Comparison of ENCODE assay signal across 18 cellular contexts in genomic region chr17:78300962-78301820, GRCh38. TPM values are rescaled to one million over a fixed set of nuclear protein-coding genes. Genes with fewer than 3 reads are reported as not detected.
A peak's percentile ranks its signal among the peaks of the same experiment; 100 is the strongest.
DNase-seq lines count a peak whose midpoint lies in the region; ATAC-seq and TF ChIP-seq lines count a peak whose summit lies in the region.
"Had no signal": no experiment of that assay in that cellular context is flagged by ENCODE, and none has a peak within 500 bp of the region (broad histone marks: within the 10 kb centered on the region; RNA-seq: fewer than 3 reads in every experiment).

No MANE protein-coding gene starts in this region.

- H3K9me3 ChIP-seq in mammary epithelial cell (replicated peaks; ENCODE audit: insufficient read depth, low read length) (no peaks in the 10 kb centered on the region), neural progenitor cell (ENCODE audit: low read depth) (no peaks in the 10 kb centered on the region)
- H3K9me3 ChIP-seq: right lobe of liver, vagina had no signal

- H3K4me1 ChIP-seq in mammary epithelial cell (ENCODE audit: insufficient read depth, low read length) (peaks cover 14% of the 10 kb centered on the region), neural progenitor cell (no peaks in the 10 kb centered on the region)
- H3K4me1 ChIP-seq: vagina had no signal

- H3K27ac Mint-ChIP-seq in activated CD4-positive, alpha-beta memory T cell treated with anti-CD3 and anti-CD28 coated beads for 36 hours: no peak overlapping the region
- no peak overlapping the region for H3K27ac Mint-ChIP-seq in activated CD4-positive, alpha-beta memory T cell treated with anti-CD3 and anti-CD28 coated beads, Interleukin-2, amount 10 ng/mL, durations not matched to agents 7 days and 5 days
- peak overlapping the region; percentile 49 for H3K27ac Mint-ChIP-seq in neural progenitor cell

- H3K27me3 ChIP-seq in mammary epithelial cell (ENCODE audit: insufficient read depth, low read length) (no peaks in the 10 kb centered on the region), neural progenitor cell (no peaks in the 10 kb centered on the region)
- H3K27me3 ChIP-seq: right lobe of liver, vagina had no signal

- no peaks in the 10 kb centered on the region for H3K27me3 Mint-ChIP-seq in activated CD4-positive, alpha-beta memory T cell treated with anti-CD3 and anti-CD28 coated beads for 36 hours
- H3K27me3 Mint-ChIP-seq in activated CD4-positive, alpha-beta memory T cell treated with anti-CD3 and anti-CD28 coated beads, Interleukin-2, amount 10 ng/mL, durations not matched to agents 7 days and 5 days: peaks cover 2% of the 10 kb centered on the region
- peaks cover 15% of the 10 kb centered on the region for H3K27me3 Mint-ChIP-seq in neural progenitor cell (ENCODE audit: insufficient read depth, low read depth)

- H3K36me3 ChIP-seq in mammary epithelial cell (ENCODE audit: insufficient read depth, low read length): no peaks in the 10 kb centered on the region
- H3K36me3 ChIP-seq in neural progenitor cell: no peaks in the 10 kb centered on the region
- H3K36me3 ChIP-seq: right lobe of liver, vagina, WERI-Rb-1 had no signal

- intact Hi-C loops in activated CD4-positive, alpha-beta memory T cell treated with anti-CD3 and anti-CD28 coated beads for 36 hours (cut with micrococcal nuclease): no loop called here
- intact Hi-C loops in mammary epithelial cell (cut with micrococcal nuclease): no loop called here

- no peaks in the 10 kb centered on the region for H4K20me1 ChIP-seq in mammary epithelial cell (ENCODE audit: insufficient read depth, low read length)
- H4K20me1 ChIP-seq in neural progenitor cell (ENCODE audit: low read depth): no peaks in the 10 kb centered on the region

- peak overlapping the region; percentile 88 for H2AFZ ChIP-seq in mammary epithelial cell (ENCODE audit: low read depth, low read length)
- no peak overlapping the region for H2AFZ ChIP-seq in neural progenitor cell (replicated peaks)

- CTCF ChIA-PET in activated CD4-positive, alpha-beta memory T cell treated with anti-CD3 and anti-CD28 coated beads for 36 hours (lab: Charles Lee): interaction anchor here (0.6 to 1.2 kb wide), 4 partner anchors 12 to 49 kb away, joined by 3 to 4 read pairs (median 3); no protein-coding TSS in a partner anchor
- CTCF ChIA-PET in activated CD4-positive, alpha-beta memory T cell treated with anti-CD3 and anti-CD28 coated beads, Interleukin-2, amount 10 ng/mL, durations not matched to agents 7 days and 5 days (lab: Charles Lee): no interaction called here
- CTCF ChIA-PET in mammary epithelial cell (lab: Charles Lee; ENCODE audit: low non-redundant PET): no interaction called here

- POLR2A ChIA-PET in activated CD4-positive, alpha-beta memory T cell treated with anti-CD3 and anti-CD28 coated beads for 36 hours (lab: Charles Lee): no interaction called here
- POLR2A ChIA-PET in activated CD4-positive, alpha-beta memory T cell treated with anti-CD3 and anti-CD28 coated beads, Interleukin-2, amount 10 ng/mL, durations not matched to agents 7 days and 5 days (lab: Charles Lee): interaction anchor here (0.8 to 1.5 kb wide), 3 partner anchors 42 to 58 kb away, joined by 3 read pairs; no protein-coding TSS in a partner anchor

- H3K9me3 Mint-ChIP-seq in activated CD4-positive, alpha-beta memory T cell treated with anti-CD3 and anti-CD28 coated beads for 36 hours: no peaks in the 10 kb centered on the region
- no peaks in the 10 kb centered on the region for H3K9me3 Mint-ChIP-seq in activated CD4-positive, alpha-beta memory T cell treated with anti-CD3 and anti-CD28 coated beads, Interleukin-2, amount 10 ng/mL, durations not matched to agents 7 days and 5 days
- H3K9me3 Mint-ChIP-seq in neural progenitor cell: peaks cover 4% of the 10 kb centered on the region

- in situ Hi-C loops in mammary epithelial cell (cut with MboI; ENCODE audit: low sequenced_read_pairs in 2 of 2): no loop called here

- no peak overlapping the region for H3K4me3 Mint-ChIP-seq in activated CD4-positive, alpha-beta memory T cell treated with anti-CD3 and anti-CD28 coated beads for 36 hours
- no peak overlapping the region for H3K4me3 Mint-ChIP-seq in activated CD4-positive, alpha-beta memory T cell treated with anti-CD3 and anti-CD28 coated beads, Interleukin-2, amount 10 ng/mL, durations not matched to agents 7 days and 5 days
- peak overlapping the region; percentile 35 for H3K4me3 Mint-ChIP-seq in neural progenitor cell

- TF ChIP-seq CTCF in mammary epithelial cell (conservative IDR thresholded peaks at IDR 0.05 in 1 of 2, IDR thresholded peaks at IDR 0.05 in 1 of 2; ENCODE audit: extremely low read depth in 1 of 2, insufficient read depth in 1 of 2, low read depth in 1 of 2, low read length in 2 of 2) (no peak), neural progenitor cell (IDR thresholded peaks at IDR 0.05) (no peak)

- H3K27ac ChIP-seq in mammary epithelial cell (ENCODE audit: insufficient read depth, low read depth, low read length) (peak overlapping the region; percentile 33), neural progenitor cell (no peak overlapping the region)
- H3K27ac ChIP-seq: right lobe of liver, vagina, WERI-Rb-1 had no signal

- H3K79me2 ChIP-seq in mammary epithelial cell (ENCODE audit: insufficient read depth, low read length) (no peaks in the 10 kb centered on the region), neural progenitor cell (ENCODE audit: low read depth) (no peaks in the 10 kb centered on the region)

- H3K4me2 ChIP-seq in mammary epithelial cell (ENCODE audit: insufficient read depth, low read depth, low read length) (peak overlapping the region; percentile 14), neural progenitor cell (no peak overlapping the region)

- dilution Hi-C loops in mammary epithelial cell (cut with HindIII; ENCODE audit: low sequenced_read_pairs): no loop called here

- peaks cover 10% of the 10 kb centered on the region for H3K4me1 Mint-ChIP-seq in activated CD4-positive, alpha-beta memory T cell treated with anti-CD3 and anti-CD28 coated beads for 36 hours (ENCODE audit: low read depth)
- peaks cover 10% of the 10 kb centered on the region for H3K4me1 Mint-ChIP-seq in activated CD4-positive, alpha-beta memory T cell treated with anti-CD3 and anti-CD28 coated beads, Interleukin-2, amount 10 ng/mL, durations not matched to agents 7 days and 5 days
- peaks cover 7% of the 10 kb centered on the region for H3K4me1 Mint-ChIP-seq in neural progenitor cell

- H3K4me3 ChIP-seq in mammary epithelial cell (replicated peaks in 1 of 3; ENCODE audit: insufficient read depth in 1 of 3, low read depth in 2 of 3, low read length in 3 of 3) (no peak overlapping the region), neural progenitor cell (no peak overlapping the region)
- H3K4me3 ChIP-seq: right lobe of liver, vagina had no signal

- no peak for ATAC-seq in left lobe of liver
- ATAC-seq: right lobe of liver had no signal

- DNase-seq in activated CD4-positive, alpha-beta memory T cell treated with anti-CD3 and anti-CD28 coated beads for 36 hours: peak; percentile 15
- DNase-seq in activated CD4-positive, alpha-beta memory T cell treated with anti-CD3 and anti-CD28 coated beads, Interleukin-2, amount 10 ng/mL, durations not matched to agents 7 days and 5 days: no peak
- DNase-seq in MV-4-11 (lab: John Stamatoyannopoulos, UW) (peak; percentile 10), mammary epithelial cell (peak; percentile 73), neural progenitor cell (ENCODE audit: low spot score) (no peak), putamen (ENCODE audit: low spot score) (no peak), left lobe of liver (ENCODE audit: low spot score) (no peak), DMS79 (lab: John Stamatoyannopoulos, UW) (no peak)
- DNase-seq: DND-41; effector memory CD4-positive, alpha-beta T cell; NCI-H1092 treated with DMSO at 0.1 percent for 48 hours; NCI-H446 treated with DMSO at 0.1 percent for 48 hours; right lobe of liver; SHP77; stimulated activated CD4-positive, alpha-beta T cell treated with anti-CD3 and anti-CD28 coated beads, Interleukin-4, amount 100 ng/mL, for 4 hours; stimulated activated naive CD4-positive, alpha-beta T cell treated with Interleukin-2 at 50 U/mL for 16 hours; WERI-Rb-1 had no signal

- H3F3A ChIP-seq in neural progenitor cell (ENCODE audit: low read depth): no peaks in the 10 kb centered on the region

- 57% methylated on average over 18 of the region's 19 CpGs for WGBS in mammary epithelial cell (ENCODE audit: low coverage, missing lambda C conversion rate)

- no peaks in the 10 kb centered on the region for H3K36me3 Mint-ChIP-seq in activated CD4-positive, alpha-beta memory T cell treated with anti-CD3 and anti-CD28 coated beads for 36 hours
- H3K36me3 Mint-ChIP-seq in activated CD4-positive, alpha-beta memory T cell treated with anti-CD3 and anti-CD28 coated beads, Interleukin-2, amount 10 ng/mL, durations not matched to agents 7 days and 5 days (ENCODE audit: low read depth): peaks cover 2% of the 10 kb centered on the region
- H3K36me3 Mint-ChIP-seq in neural progenitor cell: peaks cover under 1% of the 10 kb centered on the region

- BruUV-seq in mammary epithelial cell (replicated peaks; lab: Mats Ljungman, UMichigan): no TSS peak

- no peak overlapping the region for H3K9ac ChIP-seq in mammary epithelial cell (ENCODE audit: insufficient read depth, low read length)
- no peak overlapping the region for H3K9ac ChIP-seq in neural progenitor cell

RNA-seq across cellular contexts. Expression of gene SOCS3, which starts 58.7 kb away (rescaled TPM):
- total RNA-seq in activated CD4-positive, alpha-beta memory T cell treated with anti-CD3 and anti-CD28 coated beads for 36 hours: 100 to 1,000 TPM; 162 to 167 TPM
- 10 to 100 TPM; 68.7 to 69.8 TPM for total RNA-seq in activated CD4-positive, alpha-beta memory T cell treated with anti-CD3 and anti-CD28 coated beads, Interleukin-2, amount 10 ng/mL, durations not matched to agents 7 days and 5 days
- total RNA-seq in mammary epithelial cell (10 to 100 TPM in 1 of 2 donors, 1 to 10 TPM in 1; 4.3 to 24.7 TPM), neural progenitor cell (ENCODE audit: low replicate concordance) (7.5 and 16.7 TPM in 2 replicates), left lobe of liver (2.7 TPM)
- polyA plus RNA-seq in mammary epithelial cell: 3.5 TPM
- 1.8 TPM for polyA minus RNA-seq in mammary epithelial cell

Comparison
In these comparisons a context has a peak if more than half of its experiments do, and no peak if none do; other contexts are left out.
1. DNase-seq: peak in activated CD4-positive, alpha-beta memory T cell treated with anti-CD3 and anti-CD28 coated beads for 36 hours (single experiment), MV-4-11 (single experiment) and mammary epithelial cell (single experiment); none in activated CD4-positive, alpha-beta memory T cell treated with anti-CD3 and anti-CD28 coated beads, Interleukin-2, amount 10 ng/mL, durations not matched to agents 7 days and 5 days (single experiment), neural progenitor cell (single experiment), putamen (single experiment), left lobe of liver (single experiment) and DMS79 (single experiment).